Comparison of ENCODE assay signal across 38 cellular contexts in the genomic region with DNA sequence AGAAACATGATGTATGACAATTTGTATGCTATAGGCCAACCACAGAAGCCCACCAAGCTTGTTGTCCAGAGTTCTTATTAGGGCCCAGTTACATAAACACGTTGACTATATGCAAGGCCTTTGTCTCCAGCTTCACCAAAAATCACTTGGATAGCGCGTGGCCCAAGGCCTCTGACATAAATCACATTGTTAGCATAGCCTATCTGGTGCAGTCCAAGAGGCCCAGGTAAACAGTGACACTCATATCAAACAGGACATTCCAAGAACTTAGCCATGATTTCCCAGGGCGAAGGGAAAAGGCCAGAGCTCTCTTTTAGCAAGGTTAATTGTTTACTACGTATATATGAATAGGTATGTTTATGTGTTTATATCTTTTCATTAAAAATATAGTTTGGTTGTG.
"Had no signal": no experiment of that assay in that cellular context is flagged by ENCODE, and none has a peak within 500 bp of the region (broad histone marks: within the 10 kb centered on the region; RNA-seq: fewer than 3 reads in every experiment).

No MANE protein-coding gene starts in this region.

- H3K36me3 ChIP-seq: adrenal gland, breast epithelium, cardiac muscle cell, WERI-Rb-1 had no signal

- H3K4me3 Mint-ChIP-seq: activated B cell treated with CpG ODN at 0.5 μM for 24 hours; activated CD8-positive, alpha-beta T cell treated with anti-CD3 and anti-CD28 coated beads for 36 hours; activated naive CD4-positive, alpha-beta T cell treated with anti-CD3 and anti-CD28 coated beads for 36 hours; activated naive CD4-positive, alpha-beta T cell treated with anti-CD3 and anti-CD28 coated beads, Interleukin-2, amount 50 U/mL, for 24 hours; activated naive CD8-positive, alpha-beta T cell treated with anti-CD3 and anti-CD28 coated beads for 36 hours; activated naive CD8-positive, alpha-beta T cell treated with anti-CD3 and anti-CD28 coated beads, Interleukin-2, amount 50 U/mL, for 24 hours; activated T-helper 1 cell treated with anti-CD3 and anti-CD28 coated beads, Interleukin-12 subunit alpha, Interleukin-12 subunit beta, Interleukin-2, Interleukin-4 antibody, amounts not matched to agents 30 ng/mL and 10 ng/mL and 1 ng/mL, durations not matched to agents 14 hours and 24 hours and 36 hours; brain; dendritic cell treated with granulocyte-macrophage colony-stimulating factor and Interleukin-4, amounts not matched to agents 40 ng/mL and 50 ng/mL, for 4 days; endodermal cell; T-helper 17 cell; T-helper 2 cell treated with Interferon-gamma antibody and Interleukin-4, amounts not matched to agents 5 μg/mL and 100 μg/mL, for 36 hours had no signal

- H3K4me1 Mint-ChIP-seq: activated B cell treated with CpG ODN at 0.5 μM for 24 hours; activated naive CD4-positive, alpha-beta T cell treated with anti-CD3 and anti-CD28 coated beads, Interleukin-2, amount 50 U/mL, for 24 hours; activated naive CD8-positive, alpha-beta T cell treated with anti-CD3 and anti-CD28 coated beads for 36 hours; activated naive CD8-positive, alpha-beta T cell treated with anti-CD3 and anti-CD28 coated beads, Interleukin-2, amount 50 U/mL, for 24 hours; T-helper 17 cell had no signal

- H3K36me3 Mint-ChIP-seq: activated naive CD4-positive, alpha-beta T cell treated with anti-CD3 and anti-CD28 coated beads, Interleukin-2, amount 50 U/mL, for 24 hours; activated naive CD8-positive, alpha-beta T cell treated with anti-CD3 and anti-CD28 coated beads for 36 hours had no signal

- H3K4me3 ChIP-seq: adrenal gland, breast epithelium, cardiac muscle cell, coronary artery, dorsolateral prefrontal cortex had no signal

- H3K27me3 ChIP-seq: adrenal gland, breast epithelium, cardiac muscle cell, dorsolateral prefrontal cortex had no signal

- H3K27ac Mint-ChIP-seq: activated B cell treated with CpG ODN at 0.5 μM for 24 hours; activated CD8-positive, alpha-beta T cell treated with anti-CD3 and anti-CD28 coated beads for 36 hours; activated naive CD4-positive, alpha-beta T cell treated with anti-CD3 and anti-CD28 coated beads for 36 hours; activated naive CD4-positive, alpha-beta T cell treated with anti-CD3 and anti-CD28 coated beads, Interleukin-2, amount 50 U/mL, for 24 hours; activated naive CD8-positive, alpha-beta T cell treated with anti-CD3 and anti-CD28 coated beads for 36 hours; activated naive CD8-positive, alpha-beta T cell treated with anti-CD3 and anti-CD28 coated beads, Interleukin-2, amount 50 U/mL, for 24 hours; activated T-helper 1 cell treated with anti-CD3 and anti-CD28 coated beads, Interleukin-12 subunit alpha, Interleukin-12 subunit beta, Interleukin-2, Interleukin-4 antibody, amounts not matched to agents 30 ng/mL and 10 ng/mL and 1 ng/mL, durations not matched to agents 14 hours and 24 hours and 36 hours; activated T-helper 2 cell treated with anti-CD3 and anti-CD28 coated beads, Interferon-gamma antibody, Interleukin-2, Interleukin-4, amounts not matched to agents 10 μg/mL and 5 μg/mL and 100 μg/mL, durations not matched to agents 14 hours and 24 hours and 36 hours; brain; dendritic cell treated with granulocyte-macrophage colony-stimulating factor and Interleukin-4, amounts not matched to agents 40 ng/mL and 50 ng/mL, for 4 days; endodermal cell; T-helper 17 cell; T-helper 2 cell treated with Interferon-gamma antibody and Interleukin-4, amounts not matched to agents 5 μg/mL and 100 μg/mL, for 36 hours had no signal

- H3K27me3 Mint-ChIP-seq: brain; dendritic cell treated with granulocyte-macrophage colony-stimulating factor and Interleukin-4, amounts not matched to agents 40 ng/mL and 50 ng/mL, for 4 days had no signal

- H3K9me3 Mint-ChIP-seq: activated B cell treated with CpG ODN at 0.5 μM for 24 hours; activated CD8-positive, alpha-beta T cell treated with anti-CD3 and anti-CD28 coated beads for 36 hours; activated naive CD4-positive, alpha-beta T cell treated with anti-CD3 and anti-CD28 coated beads for 36 hours; activated naive CD4-positive, alpha-beta T cell treated with anti-CD3 and anti-CD28 coated beads, Interleukin-2, amount 50 U/mL, for 24 hours; activated naive CD8-positive, alpha-beta T cell treated with anti-CD3 and anti-CD28 coated beads for 36 hours; activated naive CD8-positive, alpha-beta T cell treated with anti-CD3 and anti-CD28 coated beads, Interleukin-2, amount 50 U/mL, for 24 hours; activated T-helper 1 cell treated with anti-CD3 and anti-CD28 coated beads, Interleukin-12 subunit alpha, Interleukin-12 subunit beta, Interleukin-2, Interleukin-4 antibody, amounts not matched to agents 30 ng/mL and 10 ng/mL and 1 ng/mL, durations not matched to agents 14 hours and 24 hours and 36 hours; activated T-helper 2 cell treated with anti-CD3 and anti-CD28 coated beads, Interferon-gamma antibody, Interleukin-2, Interleukin-4, amounts not matched to agents 10 μg/mL and 5 μg/mL and 100 μg/mL, durations not matched to agents 14 hours and 24 hours and 36 hours; endodermal cell; T-helper 2 cell treated with Interferon-gamma antibody and Interleukin-4, amounts not matched to agents 5 μg/mL and 100 μg/mL, for 36 hours had no signal

- H3K9me3 ChIP-seq: adrenal gland, breast epithelium had no signal

- ATAC-seq: activated CD4-positive, CD25-positive, alpha-beta regulatory T cell treated with anti-CD3 and anti-CD28 coated beads, Interleukin-2, amount 50 U/mL, for 24 hours; activated CD8-positive, alpha-beta T cell treated with anti-CD3 and anti-CD28 coated beads for 36 hours; activated naive CD8-positive, alpha-beta T cell treated with anti-CD3 and anti-CD28 coated beads, Interleukin-2, amount 50 U/mL, for 24 hours; esophagus mucosa; T-helper 17 cell had no signal

- H3K4me1 ChIP-seq: adrenal gland, breast epithelium had no signal

- H3K27ac ChIP-seq: adrenal gland, breast epithelium, cardiac muscle cell, coronary artery, dorsolateral prefrontal cortex, WERI-Rb-1 had no signal

- DNase-seq: activated B cell treated with CpG ODN at 0.5 μM for 24 hours; activated CD4-positive, alpha-beta T cell treated with anti-CD3 and anti-CD28 coated beads for 48 hours; activated CD4-positive, alpha-beta T cell treated with anti-CD3 and anti-CD28 coated beads, Interleukin-2, amount 50 U/mL, for 1 hour; activated CD4-positive, alpha-beta T cell treated with anti-CD3 and anti-CD28 coated beads, Interleukin-2, amount 50 U/mL, for 48 hours; activated CD8-positive, alpha-beta memory T cell treated with anti-CD3 and anti-CD28 coated beads for 24 hours; activated CD8-positive, alpha-beta memory T cell treated with anti-CD3 and anti-CD28 coated beads, Interleukin-2, amount 50 U/mL, for 4 hours; activated CD8-positive, alpha-beta T cell treated with anti-CD3 and anti-CD28 coated beads for 36 hours; activated effector memory CD4-positive, alpha-beta T cell treated with anti-CD3 and anti-CD28 coated beads, Interleukin-2, amount 50 U/mL, for 16 hours; activated naive CD4-positive, alpha-beta T cell treated with anti-CD3 and anti-CD28 coated beads for 36 hours; activated naive CD8-positive, alpha-beta T cell treated with anti-CD3 and anti-CD28 coated beads for 36 hours; activated naive CD8-positive, alpha-beta T cell treated with anti-CD3 and anti-CD28 coated beads, Interleukin-2, amount 50 U/mL, for 24 hours; activated T-cell treated with anti-CD3 and anti-CD28 coated beads, Interleukin-2, amount 50 U/mL, for 1 hour; activated T-cell treated with anti-CD3 and anti-CD28 coated beads, Interleukin-2, amount 50 U/mL, for 48 hours; adrenal gland; amygdala; aorta; central memory CD4-positive, alpha-beta T cell; cerebellar nuclear complex; dorsolateral prefrontal cortex; effector memory CD4-positive, alpha-beta T cell; endodermal cell; foreskin fibroblast; glutamatergic neuron; T-helper 1 cell; T-helper 17 cell; T1000; WERI-Rb-1 had no signal
